12 cellular contexts compared by ENCODE assay signal in genomic region chr19:45771331-45771933, GRCh38. TPM values are rescaled to one million over a fixed set of nuclear protein-coding genes. Genes with fewer than 3 reads are reported as not detected.
A peak's percentile ranks its signal among the peaks of the same experiment; 100 is the strongest.
DNase-seq lines count a peak whose midpoint lies in the region; ATAC-seq, FAIRE-seq and TF ChIP-seq lines count a peak whose summit lies in the region.
"Had no signal": no experiment of that assay in that cellular context is flagged by ENCODE, and none has a peak within 500 bp of the region (broad histone marks: within the 10 kb centered on the region; RNA-seq: fewer than 3 reads in every experiment).

No MANE protein-coding gene starts in this region.

- H3K23ac ChIP-seq in IMR-90 (ENCODE audit: low read depth, low read length): no peak overlapping the region

- H3K36me3 Mint-ChIP-seq in endothelial cell (ENCODE audit: low read depth, unreplicated experiment): peaks cover 21% of the 10 kb centered on the region
- peaks cover 18% of the 10 kb centered on the region for H3K36me3 Mint-ChIP-seq in nephron (ENCODE audit: low read depth)

- in situ Hi-C loops in IMR-90 (cut with MboI; ENCODE audit: low sequenced_read_pairs): no loop called here

- intact Hi-C loops in IMR-90 (cut with micrococcal nuclease): no loop called here

- dilution Hi-C loops in IMR-90 (cut with HindIII; ENCODE audit: low sequenced_read_pairs, unreplicated experiment): no loop called here

- POLR2A ChIA-PET in A549 (lab: Yijun Ruan, JAX): interaction anchor here (1.1 to 4.1 kb wide), 6 partner anchors 8 to 54 kb away, joined by 4 to 67 read pairs (median 31); partner anchors contain the start of genes DMPK and DMWD
- POLR2A ChIA-PET in IMR-90 (lab: Charles Lee; ENCODE audit: unreplicated experiment): interaction anchor here (0.7 kb wide), 1 partner anchor 11 kb away, joined by 16 read pairs; the partner anchor contains the start of gene DMPK

- DNase-seq in A549 (ENCODE audit: low read depth in 1 of 2, low spot score in 1 of 2): no peak
- no peak for DNase-seq in IMR-90
- DNase-seq in endothelial cell (ENCODE audit: low spot score): no peak
- DNase-seq in H4 (ENCODE audit: low spot score): no peak
- DNase-seq in GM10266 (ENCODE audit: extremely low spot score): no peak

- H2BK20ac ChIP-seq in IMR-90 (ENCODE audit: low read depth, low read length): no peak overlapping the region

- H3K9me3 Mint-ChIP-seq in endothelial cell (ENCODE audit: unreplicated experiment) (no peaks in the 10 kb centered on the region), nephron (no peaks in the 10 kb centered on the region)

- H3K27ac Mint-ChIP-seq in endothelial cell (ENCODE audit: unreplicated experiment): peak overlapping the region; percentile 54
- peak overlapping the region; percentile 49 to 99 (median 97) for H3K27ac Mint-ChIP-seq in nephron

- no peak overlapping the region for H3K18ac ChIP-seq in IMR-90 (ENCODE audit: low read depth, low read length)

- H3K27me3 ChIP-seq in IMR-90 (ENCODE audit: control insufficient read depth, insufficient read depth, low read length): no peaks in the 10 kb centered on the region

- H3K9me3 ChIP-seq in A549: no peaks in the 10 kb centered on the region
- no peaks in the 10 kb centered on the region for H3K9me3 ChIP-seq in IMR-90 (ENCODE audit: control insufficient read depth, insufficient read depth, low read length)

- no peak overlapping the region for H2AK5ac ChIP-seq in IMR-90 (ENCODE audit: low read depth, low read length)

- H4K20me1 ChIP-seq in IMR-90 (ENCODE audit: insufficient read depth, low read length): peaks cover 12% of the 10 kb centered on the region

- H3K4me3 ChIP-seq in A549: no peak overlapping the region; the same call in 2 of the 3 replicates
- no peak overlapping the region for H3K4me3 ChIP-seq in IMR-90 (ENCODE audit: insufficient read depth, low read depth, low read length)

- H4K8ac ChIP-seq in IMR-90 (ENCODE audit: low read depth in 2 of 2, low read length in 2 of 2): no peak overlapping the region

- peaks cover 9% of the 10 kb centered on the region for H3K4me1 Mint-ChIP-seq in endothelial cell (ENCODE audit: unreplicated experiment)
- peaks cover 13% of the 10 kb centered on the region for H3K4me1 Mint-ChIP-seq in nephron

- no peak for TF ChIP-seq EP300 in A549 (IDR thresholded peaks at IDR 0.05)

- 93% methylated on average over 46 of the region's 46 CpGs for WGBS in A549 (ENCODE audit: missing lambda C conversion rate)
- WGBS in IMR-90 (ENCODE audit: extremely low coverage in 2 of 2, insufficient read length in 1 of 2), 2 experiments: 86% methylated on average over 26 of the region's 46 CpGs; no CpG with 5 or more reads in 1 of the 2 experiments

- no peak overlapping the region for H3K4ac ChIP-seq in IMR-90 (ENCODE audit: low read depth, low read length)

- H3K14ac ChIP-seq in IMR-90 (replicated peaks; ENCODE audit: low read depth, low read length): no peak overlapping the region

- TF ChIP-seq POLR2A in A549 (IDR thresholded peaks at IDR 0.05; ENCODE audit: low read length) (no peak), IMR-90 (IDR thresholded peaks at IDR 0.05; ENCODE audit: low read depth, low read length) (no peak)

- H2BK5ac ChIP-seq in IMR-90 (ENCODE audit: low read depth, low read length, poor library complexity, severe bottlenecking): no peak overlapping the region

- no peak overlapping the region for H4K91ac ChIP-seq in IMR-90 (ENCODE audit: insufficient read depth, low read depth, low read length)

- H2AK9ac ChIP-seq in IMR-90 (replicated peaks; ENCODE audit: low read depth, low read length, poor library complexity): peak overlapping the region; percentile 93

- H3K4me3 Mint-ChIP-seq in endothelial cell (ENCODE audit: unreplicated experiment) (peak overlapping the region; percentile 86), nephron (peak overlapping the region; percentile 33 to 100 (median 53))

- H3K4me1 ChIP-seq in A549: peaks cover 13% of the 10 kb centered on the region
- H3K4me1 ChIP-seq in IMR-90 (ENCODE audit: control insufficient read depth, insufficient read depth, low read length): peaks cover 5% of the 10 kb centered on the region

- H3K27me3 Mint-ChIP-seq in endothelial cell (ENCODE audit: unreplicated experiment) (peaks cover 25% of the 10 kb centered on the region), nephron (ENCODE audit: low read depth) (no peaks in the 10 kb centered on the region)

- H3K27ac ChIP-seq in A549: peak overlapping the region in 1 of 2 experiments; percentile 87; a peak in 2 of 6 replicates
- H3K27ac ChIP-seq in IMR-90 (ENCODE audit: insufficient read depth, low read length): no peak overlapping the region

- H2BK15ac ChIP-seq in IMR-90 (ENCODE audit: low read depth, low read length): no peak overlapping the region

- H3K56ac ChIP-seq in IMR-90 (ENCODE audit: extremely low read depth, insufficient read depth, low read length): no peak overlapping the region

- H2AFZ ChIP-seq in IMR-90 (replicated peaks; ENCODE audit: low read length, poor library complexity): peak overlapping the region; percentile 80

- H3K4me2 ChIP-seq in A549 (peak overlapping the region; percentile 86), IMR-90 (ENCODE audit: low read depth, low read length) (no peak overlapping the region)

- no peak overlapping the region for H3K9ac ChIP-seq in IMR-90 (ENCODE audit: low read depth, low read length)

- peaks cover 13% of the 10 kb centered on the region; the same call in 1 of the 2 replicates for H3K36me3 ChIP-seq in IMR-90 (ENCODE audit: control insufficient read depth, insufficient read depth, low read length)

- no peak overlapping the region for H2BK120ac ChIP-seq in IMR-90 (ENCODE audit: low read depth, low read length)

- H3K79me1 ChIP-seq in IMR-90 (ENCODE audit: low read depth in 1 of 2, low read length in 2 of 2): peaks cover 4 to 9% of the 10 kb centered on the region in 2 experiments; a peak in 2 of 4 replicates

- no peak overlapping the region for H4K5ac ChIP-seq in IMR-90 (ENCODE audit: low read depth, low read length)

- CTCF ChIA-PET in A549 (lab: Yijun Ruan, JAX): interaction anchor here (0.5 to 74.3 kb wide), 12 partner anchors 15 to 112 kb away, joined by 3 to 2204 read pairs (median 18); partner anchors contain the start of genes DMPK, DMWD, FOXA3 and QPCTL
- CTCF ChIA-PET in IMR-90 (lab: Yijun Ruan, JAX): interaction anchor here (1.0 to 3.0 kb wide), 4 partner anchors 11 to 92 kb away, joined by 3 to 24 read pairs (median 5); partner anchors contain the start of gene DMPK

- TF ChIP-seq RAD21 in A549 (conservative IDR thresholded peaks at IDR 0.05 in 1 of 2, IDR thresholded peaks at IDR 0.05 in 1 of 2) (no peak), IMR-90 (IDR thresholded peaks at IDR 0.05; ENCODE audit: low read length) (no peak)

- H3K9me1 ChIP-seq in IMR-90 (ENCODE audit: insufficient read depth, low read length): no peaks in the 10 kb centered on the region; the same call in 1 of the 2 replicates

- no TSS peak for BruUV-seq in IMR-90 (replicated peaks; lab: Mats Ljungman, UMichigan)

- FAIRE-seq in A549 (lab: Jason Lieb, UNC): no peak

- TF ChIP-seq CTCF in A549 (IDR thresholded peaks at IDR 0.05) (no peak), IMR-90 (conservative IDR thresholded peaks at IDR 0.05; ENCODE audit: low read depth, low read length) (no peak), endothelial cell (IDR thresholded peaks at IDR 0.05; ENCODE audit: unreplicated experiment) (no peak), nephron (IDR thresholded peaks at IDR 0.05; ENCODE audit: unreplicated experiment in 3 of 3) (no peak), GM10266 (IDR thresholded peaks at IDR 0.05; ENCODE audit: control insufficient read depth, insufficient read depth, low read depth, missing control alignments) (no peak)

- ATAC-seq in A549: no peak
- ATAC-seq in IMR-90 (ENCODE audit: low read depth): no peak
- no peak for ATAC-seq in GM21723 (IDR thresholded peaks at IDR 0.05; ENCODE audit: unreplicated experiment)
- no peak for ATAC-seq in GM19455 (IDR thresholded peaks at IDR 0.05; ENCODE audit: unreplicated experiment)

RNA-seq across cellular contexts. Expression of gene SIX5, which starts 2.4 kb away (rescaled TPM):
- polyA plus RNA-seq in A549 (2011; rRNA removed) (8.9 and 10.0 TPM in 2 replicates), A549 (2017; fragmentation: RNase III; extraction: RNeasy Plus Mini Kit Qiagen cat#74134 plus additional on column Dnase treatment) (19.6 to 24.7 TPM (median 24.7 TPM) in 3 replicates), IMR-90 (2012; rRNA removed) (15.5 TPM in 2 replicates)
- polyA plus RNA-seq in A549 (2012; cell fraction: cytosol; rRNA removed): 19.5 and 28.5 TPM in 2 replicates
- polyA plus RNA-seq in A549 (2012; cell fraction: nucleus; rRNA removed): 52.4 and 77.1 TPM in 2 replicates
- 7.9 and 11.3 TPM in 2 replicates for polyA minus RNA-seq in A549 (2011; rRNA and poly(A)+ RNA removed)
- total RNA-seq in IMR-90 (2012; rRNA removed) (0.90 and 1.4 TPM in 2 replicates), endothelial cell (ENCODE audit: unreplicated experiment) (21.9 TPM)
- polyA plus RNA-seq in IMR-90 (2012; cell fraction: cytosol; rRNA removed): 11.5 and 18.1 TPM in 2 replicates
- polyA plus RNA-seq in IMR-90 (2012; cell fraction: nucleus; rRNA removed; ENCODE audit: low replicate concordance): 24.5 and 68.5 TPM in 2 replicates
- 2.9 and 3.2 TPM in 2 replicates for total RNA-seq in H4 (2014; rRNA removed; shearing (Covaris generic))

RNA-seq across cellular contexts. Expression of gene DMPK, which starts 10.9 kb away (rescaled TPM):
- polyA plus RNA-seq in A549 (2011; rRNA removed) (12.5 and 21.6 TPM in 2 replicates), A549 (2017; fragmentation: RNase III; extraction: RNeasy Plus Mini Kit Qiagen cat#74134 plus additional on column Dnase treatment) (46.3 to 57.5 TPM (median 56.6 TPM) in 3 replicates), IMR-90 (2012; rRNA removed) (48.5 and 50.7 TPM in 2 replicates)
- polyA plus RNA-seq in A549 (2012; cell fraction: cytosol; rRNA removed): 43.1 and 57.9 TPM in 2 replicates
- polyA plus RNA-seq in A549 (2012; cell fraction: nucleus; rRNA removed): 286 and 295 TPM in 2 replicates
- polyA minus RNA-seq in A549 (2011; rRNA and poly(A)+ RNA removed): 8.8 and 9.1 TPM in 2 replicates
- total RNA-seq in IMR-90 (2012; rRNA removed) (7.9 and 10.0 TPM in 2 replicates), endothelial cell (ENCODE audit: unreplicated experiment) (80.3 TPM)
- 39.1 and 50.8 TPM in 2 replicates for polyA plus RNA-seq in IMR-90 (2012; cell fraction: cytosol; rRNA removed)
- polyA plus RNA-seq in IMR-90 (2012; cell fraction: nucleus; rRNA removed; ENCODE audit: low replicate concordance): 395 and 718 TPM in 2 replicates
- total RNA-seq in H4 (2014; rRNA removed; shearing (Covaris generic)): 1.6 and 2.2 TPM in 2 replicates

RNA-seq across cellular contexts. Expression of gene DMWD, which starts 21.2 kb away (rescaled TPM):
- polyA plus RNA-seq in A549 (2011; rRNA removed) (17.1 and 17.5 TPM in 2 replicates), A549 (2017; fragmentation: RNase III; extraction: RNeasy Plus Mini Kit Qiagen cat#74134 plus additional on column Dnase treatment) (29.9 to 31.3 TPM (median 29.9 TPM) in 3 replicates), IMR-90 (2012; rRNA removed) (28.5 and 33.1 TPM in 2 replicates)
- polyA plus RNA-seq in A549 (2012; cell fraction: cytosol; rRNA removed): 28.8 and 39.5 TPM in 2 replicates
- polyA plus RNA-seq in A549 (2012; cell fraction: nucleus; rRNA removed): 74.3 and 105 TPM in 2 replicates
- 34.6 and 43.7 TPM in 2 replicates for polyA minus RNA-seq in A549 (2011; rRNA and poly(A)+ RNA removed)
- total RNA-seq in IMR-90 (2012; rRNA removed) (9.7 and 10.0 TPM in 2 replicates), endothelial cell (ENCODE audit: unreplicated experiment) (95.3 TPM)
- polyA plus RNA-seq in IMR-90 (2012; cell fraction: cytosol; rRNA removed): 16.5 and 25.3 TPM in 2 replicates
- 159 and 263 TPM in 2 replicates for polyA plus RNA-seq in IMR-90 (2012; cell fraction: nucleus; rRNA removed; ENCODE audit: low replicate concordance)
- total RNA-seq in H4 (2014; rRNA removed; shearing (Covaris generic)): 5.9 and 7.8 TPM in 2 replicates

RNA-seq across cellular contexts. Expression of gene MEIOSIN, which starts 38.2 kb away (rescaled TPM):
- polyA plus RNA-seq in A549 (2011; rRNA removed) (0.05 TPM in 1 of 2 replicates, not detected in the other), A549 (2017; fragmentation: RNase III; extraction: RNeasy Plus Mini Kit Qiagen cat#74134 plus additional on column Dnase treatment) (0.04 TPM in 1 of 3 replicates, not detected in the others), IMR-90 (2012; rRNA removed) (not detected in 2 replicates)
- polyA plus RNA-seq in A549 (2012; cell fraction: cytosol; rRNA removed): 0.09 and 0.10 TPM in 2 replicates
- 0.06 and 0.16 TPM in 2 replicates for polyA plus RNA-seq in A549 (2012; cell fraction: nucleus; rRNA removed)
- not detected in 2 replicates for polyA minus RNA-seq in A549 (2011; rRNA and poly(A)+ RNA removed)
- total RNA-seq in IMR-90 (2012; rRNA removed) (not detected in 2 replicates), endothelial cell (ENCODE audit: unreplicated experiment) (not detected)
- polyA plus RNA-seq in IMR-90 (2012; cell fraction: cytosol; rRNA removed): not detected in 2 replicates
- not detected in 2 replicates for polyA plus RNA-seq in IMR-90 (2012; cell fraction: nucleus; rRNA removed; ENCODE audit: low replicate concordance)
- total RNA-seq in H4 (2014; rRNA removed; shearing (Covaris generic)): not detected in 2 replicates
- total RNA-seq: aorta, Daoy, LHCN-M2, mononuclear cell had no signal
- polyA plus RNA-seq: aorta had no signal

RNA-seq across cellular contexts. Expression of gene FBXO46, which starts 40.7 kb away (rescaled TPM):
- polyA plus RNA-seq in A549 (2011; rRNA removed) (4.9 and 6.9 TPM in 2 replicates), A549 (2017; fragmentation: RNase III; extraction: RNeasy Plus Mini Kit Qiagen cat#74134 plus additional on column Dnase treatment) (10.9 to 12.7 TPM (median 11.5 TPM) in 3 replicates), IMR-90 (2012; rRNA removed) (6.8 and 7.0 TPM in 2 replicates)
- polyA plus RNA-seq in A549 (2012; cell fraction: cytosol; rRNA removed): 10.4 and 14.6 TPM in 2 replicates
- polyA plus RNA-seq in A549 (2012; cell fraction: nucleus; rRNA removed): 42.9 and 66.6 TPM in 2 replicates
- polyA minus RNA-seq in A549 (2011; rRNA and poly(A)+ RNA removed): 3.2 and 5.2 TPM in 2 replicates
- total RNA-seq in IMR-90 (2012; rRNA removed) (2.2 and 3.0 TPM in 2 replicates), endothelial cell (ENCODE audit: unreplicated experiment) (29.9 TPM)
- 4.4 and 7.9 TPM in 2 replicates for polyA plus RNA-seq in IMR-90 (2012; cell fraction: cytosol; rRNA removed)
- 15.3 and 29.9 TPM in 2 replicates for polyA plus RNA-seq in IMR-90 (2012; cell fraction: nucleus; rRNA removed; ENCODE audit: low replicate concordance)
- total RNA-seq in H4 (2014; rRNA removed; shearing (Covaris generic)): 2.3 and 2.8 TPM in 2 replicates
